24 cellular contexts compared by ENCODE assay signal in genomic region chr15:42087926-42088800, GRCh38. TPM values are rescaled to one million over a fixed set of nuclear protein-coding genes. Genes with fewer than 3 reads are reported as not detected.
DNase-seq lines count a peak whose midpoint lies in the region; ATAC-seq lines count a peak whose summit lies in the region.
"Had no signal": no experiment of that assay in that cellular context is flagged by ENCODE, and none has a peak within 500 bp of the region (broad histone marks: within the 10 kb centered on the region; RNA-seq: fewer than 3 reads in every experiment).

No MANE protein-coding gene starts in this region.

- H4K20me1 ChIP-seq in BLaER1, result no peaks in the 10 kb centered on the region

- H3K4me3 ChIP-seq in BLaER1 (no peak overlapping the region), neuronal stem cell (ENCODE audit: low read length in 2 of 2) (no peak overlapping the region), MG63 (no peak overlapping the region), right cardiac atrium (ENCODE audit: low read length) (no peak overlapping the region)
- H3K4me3 ChIP-seq: A549, Peyer's patch, SK-N-MC had no signal

- H3K9ac ChIP-seq in BLaER1, result peak overlapping the region; percentile 22; the same call in 1 of the 2 replicates
- no peak overlapping the region for H3K9ac ChIP-seq in neuronal stem cell (ENCODE audit: low read depth, low read length, poor library complexity)

- no peaks in the 10 kb centered on the region for H3K79me1 ChIP-seq in neuronal stem cell (ENCODE audit: low read depth, low read length)

- H2BK15ac ChIP-seq in neuronal stem cell (ENCODE audit: low read length), result no peak overlapping the region

- H3K4me2 ChIP-seq in BLaER1 (peak overlapping the region; percentile 68), neuronal stem cell (ENCODE audit: insufficient read depth, low read length, poor library complexity, severe bottlenecking) (no peak overlapping the region)
- H3K4me2 ChIP-seq: A549 had no signal

- peak overlapping the region; percentile 32 for H3K18ac ChIP-seq in neuronal stem cell (ENCODE audit: low read length)

- H3K36me3 ChIP-seq in BLaER1, result no peaks in the 10 kb centered on the region
- H3K36me3 ChIP-seq in neuronal stem cell (replicated peaks in 1 of 2; ENCODE audit: control insufficient read depth in 2 of 2, insufficient read depth in 2 of 2, low read length in 2 of 2), result no peaks in the 10 kb centered on the region
- H3K36me3 ChIP-seq in MG63, result no peaks in the 10 kb centered on the region
- H3K36me3 ChIP-seq: Peyer's patch had no signal

- no CpG with 5 or more reads among the region's 11 CpGs for WGBS in neuronal stem cell (ENCODE audit: extremely low coverage in 2 of 2, insufficient read length in 2 of 2, insufficient replicate concordance in 1 of 2), 2 donors
- WGBS in right cardiac atrium, result 69% methylated on average over 11 of the region's 11 CpGs

- DNase-seq in D341Med (ENCODE audit: low spot score) (peak; percentile 25), RPMI8226 (peak; percentile 90), neuronal stem cell (ENCODE audit: low spot score) (no peak), kidney glomerular epithelial cell (lab: John Stamatoyannopoulos, UW) (no peak), substantia nigra (lab: John Stamatoyannopoulos, UW) (no peak), MG63 (no peak), right cardiac atrium (no peak)
- DNase-seq: AML-193; Caco-2; CD8-positive, alpha-beta T cell; DMS 273 treated with DMSO at 0.1 percent for 48 hours; EL; GF-D8; Kasumi-1; NCI-H2029 treated with DMSO at 0.1 percent for 48 hours; NCI-H446 treated with DMSO at 0.1 percent for 48 hours; SIG-M5; SW 1271 had no signal

- no peak overlapping the region for H4K91ac ChIP-seq in neuronal stem cell (ENCODE audit: low read depth, low read length, poor library complexity)

- intact Hi-C loops in right cardiac atrium (cut with DNase I), result loop anchor here in 2 of 4 donors (10.0 kb wide), 2 partner anchors 47 to 287 kb away; no protein-coding TSS in a partner anchor

- no peak overlapping the region for H3K14ac ChIP-seq in neuronal stem cell (ENCODE audit: low read length)

- H3K4me1 ChIP-seq in BLaER1 (peaks cover 55% of the 10 kb centered on the region), neuronal stem cell (ENCODE audit: control insufficient read depth in 2 of 2, insufficient read depth in 1 of 2, low read depth in 1 of 2, low read length in 2 of 2) (peaks cover 17 to 20% of the 10 kb centered on the region in 2 donors), right cardiac atrium (ENCODE audit: control insufficient read depth, insufficient read depth, low read length) (no peaks in the 10 kb centered on the region)
- H3K4me1 ChIP-seq: A549 had no signal

- ATAC-seq in right cardiac atrium, result no peak
- ATAC-seq: A549; CD8-positive, alpha-beta T cell had no signal

- H3K27ac ChIP-seq in BLaER1 (no peak overlapping the region), neuronal stem cell (replicated peaks; ENCODE audit: low read length) (no peak overlapping the region), substantia nigra (ENCODE audit: low read depth, low read length, poor library complexity, severe bottlenecking) (no peak overlapping the region), right cardiac atrium (ENCODE audit: low read length) (no peak overlapping the region)
- H3K27ac ChIP-seq: A549, C4-2B, Peyer's patch, SK-N-MC had no signal

- no peak overlapping the region for H2AK5ac ChIP-seq in neuronal stem cell (ENCODE audit: low read depth, low read length)

- no peak overlapping the region for H4K8ac ChIP-seq in neuronal stem cell (ENCODE audit: low read depth, low read length)

- H3K27me3 ChIP-seq in BLaER1 (no peaks in the 10 kb centered on the region), neuronal stem cell (ENCODE audit: control insufficient read depth in 3 of 3, insufficient read depth in 3 of 3, low read depth in 1 of 3, low read length in 3 of 3) (peaks cover 0 to 20% (median 2%) of the 10 kb centered on the region in 3 experiments), MG63 (no peaks in the 10 kb centered on the region), right cardiac atrium (ENCODE audit: control insufficient read depth, insufficient read depth) (no peaks in the 10 kb centered on the region)
- H3K27me3 ChIP-seq: Peyer's patch had no signal

- H3K23ac ChIP-seq in neuronal stem cell (ENCODE audit: low read depth, low read length, poor library complexity), result no peak overlapping the region

- H2BK120ac ChIP-seq in neuronal stem cell (ENCODE audit: low read depth, low read length), result no peak overlapping the region

- H2BK5ac ChIP-seq in neuronal stem cell (ENCODE audit: low read length), result no peak overlapping the region

- H2BK12ac ChIP-seq in neuronal stem cell (ENCODE audit: low read length), result no peak overlapping the region

- H3K4ac ChIP-seq in neuronal stem cell (ENCODE audit: low read length), result no peak overlapping the region

- H2AFZ ChIP-seq in neuronal stem cell (ENCODE audit: low read length), result no peak overlapping the region

- H3K9me3 ChIP-seq in BLaER1 (no peaks in the 10 kb centered on the region), neuronal stem cell (replicated peaks in 1 of 2; ENCODE audit: control insufficient read depth in 2 of 2, insufficient read depth in 1 of 2, low read depth in 1 of 2, low read length in 2 of 2) (no peaks in the 10 kb centered on the region), MG63 (no peaks in the 10 kb centered on the region), right cardiac atrium (ENCODE audit: control insufficient read depth, low read length) (no peaks in the 10 kb centered on the region)
- H3K9me3 ChIP-seq: A549, Caco-2, Peyer's patch had no signal

RNA-seq across cellular contexts. Expression of gene PLA2G4D, which starts 6.2 kb away (rescaled TPM):
- 0.03 TPM for polyA plus RNA-seq in neuronal stem cell (2013, experiment 1 of 2)
- 0.07 TPM for polyA plus RNA-seq in neuronal stem cell (2013, experiment 2 of 2)
- total RNA-seq in MG63 (2014; rRNA removed; shearing (Covaris generic); ENCODE audit: low replicate concordance), result not detected in 2 replicates
- total RNA-seq in right cardiac atrium, result not detected
- polyA plus RNA-seq in right cardiac atrium, result not detected
- total RNA-seq: Caco-2; CD8-positive, alpha-beta T cell; OCI-LY7; Peyer's patch had no signal
- polyA plus RNA-seq: A549 had no signal

Comparison
In these comparisons a context has a peak if more than half of its experiments do, and no peak if none do; other contexts are left out.
1. DNase-seq: peak in D341Med (single experiment) and RPMI8226 (single experiment); none in neuronal stem cell (single experiment), kidney glomerular epithelial cell (single experiment), substantia nigra (0 of 49), MG63 (single experiment) and right cardiac atrium (0 of 3).